16 cellular contexts compared by ENCODE assay signal in genomic region chr3:195613468-195614069, GRCh38. TPM values are rescaled to one million over a fixed set of nuclear protein-coding genes. Genes with fewer than 3 reads are reported as not detected.
A peak's percentile ranks its signal among the peaks of the same experiment; 100 is the strongest.
DNase-seq lines count a peak whose midpoint lies in the region; ATAC-seq and TF ChIP-seq lines count a peak whose summit lies in the region.
"Had no signal": no experiment of that assay in that cellular context is flagged by ENCODE, and none has a peak within 500 bp of the region (broad histone marks: within the 10 kb centered on the region; RNA-seq: fewer than 3 reads in every experiment).

No MANE protein-coding gene starts in this region.

- H3K27me3 Mint-ChIP-seq in CD4-positive, alpha-beta T cell = no peaks in the 10 kb centered on the region

- H3K9me3 Mint-ChIP-seq in CD4-positive, alpha-beta T cell = peaks cover 3% of the 10 kb centered on the region

- DNase-seq in CD4-positive, alpha-beta T cell = no peak
- peak; percentile 84 for DNase-seq in M059J (ENCODE audit: low read depth)
- DNase-seq in dedifferentiated amniotic fluid mesenchymal stem cell (ENCODE audit: extremely low spot score) = peak; percentile 28
- DNase-seq in renal cortical epithelial cell (ENCODE audit: low read depth) = peak; percentile 19
- DNase-seq in left colon = no peak
- no peak for DNase-seq in cerebellar cortex (ENCODE audit: low spot score)
- DNase-seq in amygdala (lab: John Stamatoyannopoulos, UW) = no peak
- DNase-seq: activated CD4-positive, alpha-beta T cell treated with anti-CD3 and anti-CD28 coated beads, Interleukin-2, amount 10 ng/mL, durations not matched to agents 24 days and 14 days; BE2C; NCI-H1048; SHP77 treated with DMSO at 0.1 percent for 48 hours; T-helper 9 cell; upper lobe of left lung had no signal

- ATAC-seq in CD4-positive, alpha-beta T cell (ENCODE audit: poor library complexity) = no peak
- ATAC-seq in HG02870 (IDR thresholded peaks at IDR 0.05; ENCODE audit: unreplicated experiment) = no peak
- ATAC-seq in left colon = no peak
- ATAC-seq: HepG2 had no signal

- no peak overlapping the region for H3K4me3 Mint-ChIP-seq in CD4-positive, alpha-beta T cell
- H3K4me3 Mint-ChIP-seq: activated CD4-positive, alpha-beta T cell treated with anti-CD3 and anti-CD28 coated beads, Interleukin-2, amount 10 ng/mL, durations not matched to agents 24 days and 14 days had no signal

- H3K27ac Mint-ChIP-seq in CD4-positive, alpha-beta T cell = peak overlapping the region; percentile 66
- H3K27ac Mint-ChIP-seq: activated T-helper 2 cell treated with anti-CD3 and anti-CD28 coated beads, Interferon-gamma antibody, Interleukin-2, Interleukin-4, amounts not matched to agents 10 μg/mL and 5 μg/mL and 100 μg/mL, durations not matched to agents 14 hours and 24 hours and 36 hours had no signal

- POLR2A ChIA-PET in CD4-positive, alpha-beta T cell (lab: Charles Lee) = interaction anchor here (0.9 to 2.2 kb wide), 3 partner anchors 10 to 70 kb away, joined by 3 to 8 read pairs (median 5); partner anchors contain the start of gene PPP1R2

- peaks cover 4% of the 10 kb centered on the region for H3K36me3 Mint-ChIP-seq in CD4-positive, alpha-beta T cell (ENCODE audit: low read depth)

- H3K27me3 ChIP-seq in CD4-positive, alpha-beta T cell (ENCODE audit: control insufficient read depth, insufficient read depth, low read length) = no peaks in the 10 kb centered on the region
- H3K27me3 ChIP-seq: BE2C, upper lobe of left lung had no signal

- no peak overlapping the region for H3K27ac ChIP-seq in CD4-positive, alpha-beta T cell (ENCODE audit: low read depth, low read length)
- H3K27ac ChIP-seq: upper lobe of left lung had no signal

- peaks cover 48% of the 10 kb centered on the region for H3K4me1 Mint-ChIP-seq in CD4-positive, alpha-beta T cell (ENCODE audit: low read depth)

- no peak for TF ChIP-seq CTCF in CD4-positive, alpha-beta T cell (IDR thresholded peaks at IDR 0.05)

- intact Hi-C loops in CD4-positive, alpha-beta T cell (cut with DNase I, micrococcal nuclease) = loop anchor here in 1 of 2 experiments (5.0 kb wide), 1 partner anchor 46 kb away; no protein-coding TSS in a partner anchor
- intact Hi-C loops in left colon (cut with DNase I, micrococcal nuclease) = no loop called here

- CTCF ChIA-PET in CD4-positive, alpha-beta T cell (lab: Charles Lee) = no interaction called here

- H3K9me3 ChIP-seq in CD4-positive, alpha-beta T cell (ENCODE audit: control insufficient read depth, low read length) = no peaks in the 10 kb centered on the region
- H3K9me3 ChIP-seq: BE2C, upper lobe of left lung had no signal

RNA-seq across cellular contexts. Expression of gene APOD, which starts 29.8 kb away (rescaled TPM):
- total RNA-seq in CD4-positive, alpha-beta T cell = not detected
- not detected in 2 replicates for total RNA-seq in M059J (2014; rRNA removed; shearing (Covaris generic))
- total RNA-seq in renal cortical epithelial cell (not detected in 2 replicates), left colon (10 to 100 TPM; 20.5 to 27.4 TPM)
- total RNA-seq: HepG2 had no signal

Comparison
In these comparisons a context has a peak if more than half of its experiments do, and no peak if none do; other contexts are left out.
1. DNase-seq: peak in M059J (single experiment), dedifferentiated amniotic fluid mesenchymal stem cell (single experiment) and renal cortical epithelial cell (single experiment); none in CD4-positive, alpha-beta T cell (0 of 10), left colon (0 of 2), cerebellar cortex (single experiment) and amygdala (0 of 56).
2. RNA of gene APOD, which starts 29.8 kb away (total RNA-seq): 20.5 to 27.4 TPM in left colon; not detected in renal cortical epithelial cell, not detected in CD4-positive, alpha-beta T cell and not detected in M059J; every median in the first group is over 10 times any median in the second.